In genomic region chr1:244851546-244852231, GRCh38 we compare ENCODE assay signal across 21 cellular contexts. TPM values are rescaled to one million over a fixed set of nuclear protein-coding genes. Genes with fewer than 3 reads are reported as not detected.
A peak's percentile ranks its signal among the peaks of the same experiment; 100 is the strongest.
DNase-seq lines count a peak whose midpoint lies in the region; ATAC-seq, FAIRE-seq and TF ChIP-seq lines count a peak whose summit lies in the region.
"Had no signal": no experiment of that assay in that cellular context is flagged by ENCODE, and none has a peak within 500 bp of the region (broad histone marks: within the 10 kb centered on the region; RNA-seq: fewer than 3 reads in every experiment).

No MANE protein-coding gene starts in this region.

- H3K4me3 ChIP-seq in cardiac muscle cell (no peak overlapping the region), heart left ventricle (no peak overlapping the region), subcutaneous abdominal adipose tissue (ENCODE audit: low read depth in 1 of 5, low read length in 5 of 5) (no peak overlapping the region), gastrocnemius medialis (no peak overlapping the region)
- H3K4me3 ChIP-seq: coronary artery, gastroesophageal sphincter, Peyer's patch, thoracic aorta had no signal

- peaks cover 21% of the 10 kb centered on the region for H3K36me3 Mint-ChIP-seq in memory B cell

- DNase-seq in cardiac muscle cell (ENCODE audit: low read depth in 1 of 2, low spot score in 1 of 2) (no peak), heart left ventricle (no peak), memory B cell (ENCODE audit: low spot score in 2 of 2) (no peak), gastrocnemius medialis (no peak), GM19240 (ENCODE audit: insufficient read length, low spot score) (no peak), NCI-H774 (lab: John Stamatoyannopoulos, UW) (no peak)
- DNase-seq: anterior cingulate cortex, DMS53, MM.1S, NCI-H69, Peyer's patch, retina, WERI-Rb-1 had no signal

- no peak for ATAC-seq in heart left ventricle
- ATAC-seq in memory B cell (ENCODE audit: low read depth): no peak
- no peak for ATAC-seq in gastrocnemius medialis
- ATAC-seq: gastroesophageal sphincter had no signal

- H3K36me3 ChIP-seq in cardiac muscle cell: peaks cover 95% of the 10 kb centered on the region
- peaks cover 0 to 100% (median 95%) of the 10 kb centered on the region in 9 donors for H3K36me3 ChIP-seq in heart left ventricle
- H3K36me3 ChIP-seq in subcutaneous abdominal adipose tissue (ENCODE audit: control insufficient read depth in 5 of 5, insufficient read depth in 5 of 5, low read length in 5 of 5): peaks cover 54 to 79% (median 68%) of the 10 kb centered on the region in 5 donors
- H3K36me3 ChIP-seq in gastrocnemius medialis: peaks cover 0 to 96% of the 10 kb centered on the region in 2 donors

- H3K4me1 ChIP-seq in cardiac muscle cell (ENCODE audit: low read depth): no peaks in the 10 kb centered on the region
- peaks cover 0 to 62% (median 14%) of the 10 kb centered on the region in 12 donors for H3K4me1 ChIP-seq in heart left ventricle
- peaks cover 3 to 25% (median 13%) of the 10 kb centered on the region in 5 donors for H3K4me1 ChIP-seq in subcutaneous abdominal adipose tissue (ENCODE audit: control insufficient read depth in 5 of 5, insufficient read depth in 5 of 5, low read length in 5 of 5)
- H3K4me1 ChIP-seq in gastrocnemius medialis: peaks cover 0 to 6% of the 10 kb centered on the region in 2 donors

- WGBS in heart left ventricle, 4 donors: 86 to 89% (median 88%) methylated on average over 4 of the region's 4 CpGs

- TF ChIP-seq POLR2A in heart left ventricle (IDR thresholded peaks at IDR 0.05): no peak
- TF ChIP-seq POLR2A in gastrocnemius medialis (IDR thresholded peaks at IDR 0.05): no peak

- peaks cover 17% of the 10 kb centered on the region for H3K4me1 Mint-ChIP-seq in memory B cell

- no peaks in the 10 kb centered on the region for H3K9me3 Mint-ChIP-seq in memory B cell

- H3K9me3 ChIP-seq in cardiac muscle cell (ENCODE audit: low read depth): no peaks in the 10 kb centered on the region
- no peaks in the 10 kb centered on the region for H3K9me3 ChIP-seq in heart left ventricle
- no peaks in the 10 kb centered on the region for H3K9me3 ChIP-seq in subcutaneous abdominal adipose tissue (ENCODE audit: control insufficient read depth in 5 of 5, low read length in 5 of 5)
- no peaks in the 10 kb centered on the region for H3K9me3 ChIP-seq in gastrocnemius medialis
- H3K9me3 ChIP-seq: gastroesophageal sphincter, Peyer's patch, thoracic aorta had no signal

- H3K4me3 Mint-ChIP-seq in memory B cell: no peak overlapping the region
- H3K4me3 Mint-ChIP-seq: B cell had no signal

- H3K27me3 Mint-ChIP-seq in memory B cell: no peaks in the 10 kb centered on the region
- H3K27me3 Mint-ChIP-seq: B cell had no signal

- intact Hi-C loops in heart left ventricle (cut with DNase I) (no loop called here), gastrocnemius medialis (cut with DNase I; ENCODE audit: low total_unique reads) (no loop called here)

- in situ Hi-C loops in gastrocnemius medialis (cut with MboI; ENCODE audit: low sequenced_read_pairs in 4 of 4): loop anchor here in 2 of 4 donors (25.0 kb wide), 2 partner anchors 111 to 1589 kb away; partner anchors contain the start of genes CEP170 (in 1 of the 2) and SDCCAG8 (in 1 of the 2)

- peak; percentile 37 for FAIRE-seq in TTC549 (lab: Jason Lieb, UNC)
- FAIRE-seq: HTR-8/SVneo had no signal

- no peak for TF ChIP-seq CTCF in cardiac muscle cell (IDR thresholded peaks at IDR 0.05; ENCODE audit: low read depth, low read length)
- no peak for TF ChIP-seq CTCF in heart left ventricle (IDR thresholded peaks at IDR 0.05)
- no peak for TF ChIP-seq CTCF in gastrocnemius medialis (IDR thresholded peaks at IDR 0.05 in 4 of 5, conservative IDR thresholded peaks at IDR 0.05 in 1 of 5)

- peak overlapping the region; percentile 31 for H3K27ac Mint-ChIP-seq in memory B cell
- H3K27ac Mint-ChIP-seq: B cell had no signal

- no peaks in the 10 kb centered on the region for H3K27me3 ChIP-seq in cardiac muscle cell
- no peaks in the 10 kb centered on the region for H3K27me3 ChIP-seq in heart left ventricle
- no peaks in the 10 kb centered on the region for H3K27me3 ChIP-seq in subcutaneous abdominal adipose tissue (ENCODE audit: control insufficient read depth in 5 of 5, insufficient read depth in 4 of 5, low read length in 5 of 5)
- H3K27me3 ChIP-seq in gastrocnemius medialis: no peaks in the 10 kb centered on the region
- H3K27me3 ChIP-seq: gastroesophageal sphincter, Peyer's patch had no signal

- H3K27ac ChIP-seq in cardiac muscle cell (peak overlapping the region; percentile 22), heart left ventricle (peak overlapping the region in 1 of 12 donors; percentile 7), subcutaneous abdominal adipose tissue (ENCODE audit: low read depth, low read length) (peak overlapping the region; percentile 37), gastrocnemius medialis (peak overlapping the region in 2 of 4 donors; percentile 2 to 41)
- H3K27ac ChIP-seq: coronary artery, epithelial cell of prostate, Peyer's patch, WERI-Rb-1 had no signal

- no peak overlapping the region for H3K9ac ChIP-seq in subcutaneous abdominal adipose tissue (ENCODE audit: low read length in 5 of 5)

RNA-seq across cellular contexts. Expression of gene HNRNPU, which starts 12.7 kb away (rescaled TPM):
- total RNA-seq in cardiac muscle cell: 267 and 447 TPM in 2 replicates
- polyA plus RNA-seq in cardiac muscle cell: 345 and 382 TPM in 2 replicates
- total RNA-seq in heart left ventricle: 100 to 1,000 TPM; 138 to 218 (median 169) TPM
- polyA plus RNA-seq in heart left ventricle: 100 to 1,000 TPM in 1 of 2 donors, 10 to 100 TPM in 1; 85.6 to 118 TPM
- 100 to 1,000 TPM; 167 to 243 (median 207) TPM for total RNA-seq in gastrocnemius medialis

RNA-seq across cellular contexts. Expression of gene COX20, which starts 16.2 kb away (rescaled TPM):
- total RNA-seq in cardiac muscle cell (51.2 and 55.8 TPM in 2 replicates), heart left ventricle (10 to 100 TPM; 43.5 to 77.4 (median 59.8) TPM), gastrocnemius medialis (10 to 100 TPM; 22.7 to 72.0 (median 35.4) TPM)
- polyA plus RNA-seq in cardiac muscle cell (68.1 and 104 TPM in 2 replicates), heart left ventricle (100 to 1,000 TPM in 1 of 2 donors, 10 to 100 TPM in 1; 58.3 to 122 TPM)
